ENCODE assay signal across 27 cellular contexts in the genomic region with DNA sequence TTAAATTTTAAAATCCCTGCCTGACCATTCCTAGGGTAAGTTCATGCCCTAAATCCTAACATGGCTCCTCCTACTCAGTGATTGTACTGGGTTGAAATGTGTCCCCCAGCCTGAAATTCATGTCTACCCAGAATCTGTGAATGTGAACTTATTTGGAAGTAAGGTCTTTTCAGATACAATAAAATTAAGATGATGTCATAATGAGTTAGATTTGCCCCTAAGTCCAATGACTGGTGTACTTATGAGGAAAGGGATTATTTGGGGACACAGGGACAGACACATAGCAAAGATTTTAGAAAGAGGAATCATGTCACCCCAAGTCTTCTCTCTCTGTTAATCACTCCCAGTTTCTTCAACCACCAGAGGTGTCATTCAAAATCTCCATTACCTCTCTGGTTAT.
"Had no signal": no experiment of that assay in that cellular context is flagged by ENCODE, and none has a peak within 500 bp of the region (broad histone marks: within the 10 kb centered on the region; RNA-seq: fewer than 3 reads in every experiment).

No MANE protein-coding gene starts in this region.

- H3K36me3 ChIP-seq: stomach, suprapubic skin, thoracic aorta, thyroid gland, tibial artery, tibial nerve, transverse colon, upper lobe of left lung, upper lobe of right lung, uterus, vagina had no signal

- ATAC-seq: stimulated activated effector memory CD8-positive, alpha-beta T cell treated with anti-CD3 and anti-CD28 coated beads, Interleukin-12 subunit alpha, Interleukin-12 subunit beta, amount 100 ng/mL, for 72 hours; stimulated activated memory B cell treated with anti-CD40 and anti-IgM and Interleukin-4, amounts not matched to agents 10 μg/mL and 1 μg/mL and 100 μg/mL, for 72 hours; stimulated activated naive B cell treated with anti-CD40 and anti-IgM and Interleukin-4, amounts not matched to agents 10 μg/mL and 1 μg/mL and 100 μg/mL, for 72 hours; stimulated activated naive CD8-positive, alpha-beta T cell treated with anti-CD3 and anti-CD28 coated beads, Interleukin-15, amount 100 ng/mL, for 72 hours; stimulated activated naive CD8-positive, alpha-beta T cell treated with anti-CD3 and anti-CD28 coated beads, Interleukin-15, Interleukin-2, amounts not matched to agents 100 U/mL and 50 U/mL, for 24 hours; upper lobe of right lung had no signal

- H3K4me3 ChIP-seq: stomach, suprapubic skin, testis, thoracic aorta, thyroid gland, tibial artery, tibial nerve, transverse colon, upper lobe of left lung, upper lobe of right lung, uterus, vagina had no signal

- H3K27ac ChIP-seq: stomach, suprapubic skin, testis, thoracic aorta, thyroid gland, tibial artery, tibial nerve, transverse colon, upper lobe of left lung, upper lobe of right lung, uterus, vagina had no signal

- FAIRE-seq: urothelium cell line had no signal

- H3K9me3 ChIP-seq: stomach, suprapubic skin, testis, thoracic aorta, thyroid gland, tibial artery, tibial nerve, transverse colon, upper lobe of left lung, upper lobe of right lung, uterus, vagina had no signal

- DNase-seq: stimulated activated CD4-positive, alpha-beta T cell treated with anti-CD3 and anti-CD28 coated beads, Interleukin-2, amount 100 ng/mL, for 48 hours; stimulated activated CD4-positive, alpha-beta T cell treated with anti-CD3 and anti-CD28 coated beads, Interleukin-4, amount 100 ng/mL, for 1 hour; stimulated activated CD4-positive, alpha-beta T cell treated with anti-CD3 and anti-CD28 coated beads, Interleukin-4, amount 100 ng/mL, for 24 hours; stimulated activated CD4-positive, alpha-beta T cell treated with anti-CD3 and anti-CD28 coated beads, Interleukin-4, amount 100 ng/mL, for 4 hours; stimulated activated CD8-positive, alpha-beta memory T cell treated with anti-CD3 and anti-CD28 coated beads, Interleukin-4, amount 100 ng/mL, for 48 hours; stimulated activated naive B cell treated with anti-CD40 and anti-IgM and Interleukin-4, amounts not matched to agents 10 μg/mL and 1 μg/mL and 100 μg/mL, for 72 hours; stimulated activated naive CD4-positive, alpha-beta T cell; stimulated activated naive CD4-positive, alpha-beta T cell treated with Interleukin-2 at 50 U/mL for 16 hours; stimulated activated naive CD8-positive, alpha-beta T cell treated with anti-CD3 and anti-CD28 coated beads, Interleukin-15, amount 100 ng/mL, for 72 hours; stimulated activated naive CD8-positive, alpha-beta T cell treated with anti-CD3 and anti-CD28 coated beads, Interleukin-15, Interleukin-2, amounts not matched to agents 100 U/mL and 50 U/mL, for 24 hours; stomach; substantia nigra; testis; thyroid gland; tibial artery; transverse colon; trophoblast cell; upper lobe of left lung; upper lobe of right lung; uterus had no signal

- H3K27me3 ChIP-seq: stomach, suprapubic skin, testis, thyroid gland, tibial artery, tibial nerve, transverse colon, upper lobe of left lung, upper lobe of right lung, uterus, vagina had no signal

- H3K4me1 ChIP-seq: stomach, suprapubic skin, testis, thyroid gland, transverse colon, upper lobe of left lung, upper lobe of right lung, uterus, vagina had no signal
